8 cellular contexts compared by ENCODE assay signal in the genomic region with DNA sequence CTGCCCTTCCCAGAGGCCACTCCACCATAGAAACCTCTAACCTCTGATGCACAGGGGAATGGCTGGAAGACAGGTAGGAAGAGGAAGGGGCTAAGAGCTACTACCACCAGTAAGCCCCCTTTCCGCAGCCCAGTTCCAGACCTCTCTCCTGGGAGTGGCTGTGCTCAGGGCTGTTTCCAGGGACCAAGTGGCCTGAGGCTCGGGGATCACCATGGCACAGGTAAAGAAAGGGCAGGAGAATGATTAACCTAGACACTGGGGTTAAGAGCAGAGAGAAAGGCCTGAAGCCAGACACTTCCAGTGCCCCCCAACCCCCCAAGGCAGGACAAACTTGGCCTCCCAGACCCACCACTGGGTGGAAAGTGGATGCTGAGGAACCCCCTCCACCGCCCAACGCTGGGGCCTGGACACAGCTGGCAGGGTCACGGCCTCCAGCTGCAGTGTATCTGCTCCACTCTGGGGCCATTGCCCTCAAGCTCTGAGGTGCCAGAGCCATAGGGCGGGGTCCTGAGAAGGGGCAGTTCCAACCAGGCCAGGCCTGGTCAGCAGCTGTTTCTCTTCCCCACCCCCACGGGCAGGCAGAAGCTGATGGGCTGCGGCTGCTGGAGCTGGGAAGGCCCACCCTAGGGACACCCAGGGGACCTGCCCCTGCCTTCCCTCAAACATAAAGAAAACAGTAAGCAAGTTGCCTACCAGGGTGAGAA. TPM values are rescaled to one million over a fixed set of nuclear protein-coding genes. Genes with fewer than 3 reads are reported as not detected.
DNase-seq lines count a peak whose midpoint lies in the region; ATAC-seq lines count a peak whose summit lies in the region.

No MANE protein-coding gene starts in this region.

- peaks cover 80% of the 10 kb centered on the region for H3K36me3 Mint-ChIP-seq in central memory CD8-positive, alpha-beta T cell (ENCODE audit: insufficient read depth)

- peak overlapping the region; percentile 96 for H3K4me3 Mint-ChIP-seq in central memory CD8-positive, alpha-beta T cell

- peaks cover 52% of the 10 kb centered on the region for H3K36me3 ChIP-seq in mesodermal cell (ENCODE audit: control insufficient read depth, insufficient read depth, low read length)

- H3K4me1 Mint-ChIP-seq in central memory CD8-positive, alpha-beta T cell, result peaks cover 82% of the 10 kb centered on the region

- H3K27ac Mint-ChIP-seq in central memory CD8-positive, alpha-beta T cell (ENCODE audit: low read depth), result peak overlapping the region; percentile 100

- peak overlapping the region; percentile 98 for H3K4me3 ChIP-seq in Jurkat, Clone E6-1 (ENCODE audit: low read length)
- H3K4me3 ChIP-seq in mesodermal cell (ENCODE audit: extremely low read depth, insufficient read depth, low read length, poor library complexity, severe bottlenecking), result peak overlapping the region; percentile 76

- H3K27me3 Mint-ChIP-seq in central memory CD8-positive, alpha-beta T cell, result no peaks in the 10 kb centered on the region

- WGBS in mesodermal cell (ENCODE audit: insufficient coverage in 2 of 2), 2 experiments, result 79 to 81% methylated on average over 4 to 7 of the region's 8 CpGs

- no peaks in the 10 kb centered on the region for H3K9me3 Mint-ChIP-seq in central memory CD8-positive, alpha-beta T cell

- H3K27ac ChIP-seq in mesodermal cell (ENCODE audit: low read depth, low read length, severe bottlenecking), result peak overlapping the region; percentile 98

- no peaks in the 10 kb centered on the region for H3K9me3 ChIP-seq in mesodermal cell (ENCODE audit: control insufficient read depth, low read length)

- peak; percentile 18 for DNase-seq in CD1c-positive myeloid dendritic cell (ENCODE audit: extremely low spot score)
- DNase-seq in Jurkat, Clone E6-1 (ENCODE audit: low read depth, low spot score), result no peak
- peak in 1 of 2 donors; percentile 25 for DNase-seq in central memory CD8-positive, alpha-beta T cell (ENCODE audit: low spot score in 2 of 2)
- DNase-seq in NCI-H2081 (lab: John Stamatoyannopoulos, UW), result no peak
- no peak for DNase-seq in SKM-1 treated with dmso at 0.1 percent for 144 hours (lab: John Stamatoyannopoulos, UW; ENCODE audit: unreplicated experiment)
- DNase-seq in ureter (ENCODE audit: low spot score), result no peak
- DNase-seq in DMS153 (lab: John Stamatoyannopoulos, UW), result no peak

- peaks cover 53% of the 10 kb centered on the region for H3K4me1 ChIP-seq in mesodermal cell (ENCODE audit: control insufficient read depth, insufficient read depth, low read length, poor library complexity, severe bottlenecking)

- ATAC-seq in central memory CD8-positive, alpha-beta T cell (replicated peaks; ENCODE audit: extremely low read depth, poor library complexity, severe bottlenecking), result no peak

RNA-seq across cellular contexts. Expression of gene TAGLN2, which starts 2.7 kb away (rescaled TPM):
- polyA plus RNA-seq in Jurkat, Clone E6-1 (2012; ENCODE audit: insufficient read depth, insufficient read length), result 379 TPM
- 496 TPM for polyA plus RNA-seq in mesodermal cell (2013, experiment 1 of 2)
- polyA plus RNA-seq in mesodermal cell (2013, experiment 2 of 2), result 406 TPM
- 322 TPM for total RNA-seq in ureter

RNA-seq across cellular contexts. Expression of gene CFAP45, which starts 22.7 kb away (rescaled TPM):
- polyA plus RNA-seq in Jurkat, Clone E6-1 (2012; ENCODE audit: insufficient read depth, insufficient read length), result 1.2 TPM
- polyA plus RNA-seq in mesodermal cell (2013, experiment 1 of 2), result 1.4 TPM
- polyA plus RNA-seq in mesodermal cell (2013, experiment 2 of 2), result 1.8 TPM
- total RNA-seq in ureter, result 1.6 TPM

RNA-seq across cellular contexts. Expression of gene IGSF9, which starts 22.8 kb away (rescaled TPM):
- 1.4 TPM for polyA plus RNA-seq in Jurkat, Clone E6-1 (2012; ENCODE audit: insufficient read depth, insufficient read length)
- 7.6 TPM for polyA plus RNA-seq in mesodermal cell (2013, experiment 1 of 2)
- polyA plus RNA-seq in mesodermal cell (2013, experiment 2 of 2), result 5.3 TPM
- 13.8 TPM for total RNA-seq in ureter

RNA-seq across cellular contexts. Expression of gene SLAMF9, which starts 31.4 kb away (rescaled TPM):
- polyA plus RNA-seq in Jurkat, Clone E6-1 (2012; ENCODE audit: insufficient read depth, insufficient read length), result not detected
- 0.37 TPM for polyA plus RNA-seq in mesodermal cell (2013, experiment 1 of 2)
- 0.25 TPM for polyA plus RNA-seq in mesodermal cell (2013, experiment 2 of 2)
- not detected for total RNA-seq in ureter
